In genomic region chr18:22465859-22466602, GRCh38 we compare ENCODE assay signal across 10 cellular contexts. TPM values are rescaled to one million over a fixed set of nuclear protein-coding genes. Genes with fewer than 3 reads are reported as not detected.
DNase-seq lines count a peak whose midpoint lies in the region; ATAC-seq, FAIRE-seq and TF ChIP-seq lines count a peak whose summit lies in the region.
"Had no signal": no experiment of that assay in that cellular context is flagged by ENCODE, and none has a peak within 500 bp of the region (broad histone marks: within the 10 kb centered on the region; RNA-seq: fewer than 3 reads in every experiment).

No MANE protein-coding gene starts in this region.

- TF ChIP-seq EP300 in A549 (IDR thresholded peaks at IDR 0.05): no peak

- H3K27ac ChIP-seq in A549 (peak overlapping the region; percentile 94), lung (ENCODE audit: low read depth in 1 of 2, low read length in 1 of 2) (peak overlapping the region; percentile 64 to 87)
- H3K27ac ChIP-seq: neutrophil had no signal

- H3K27ac Mint-ChIP-seq in activated T-helper 1 cell treated with anti-CD3 and anti-CD28 coated beads, Interleukin-12 subunit alpha, Interleukin-12 subunit beta, Interleukin-2, Interleukin-4 antibody, amounts not matched to agents 30 ng/mL and 10 ng/mL and 1 ng/mL, durations not matched to agents 14 hours and 24 hours and 36 hours: no peak overlapping the region

- intact Hi-C loops in activated T-helper 1 cell treated with anti-CD3 and anti-CD28 coated beads, Interleukin-12 subunit alpha, Interleukin-12 subunit beta, Interleukin-2, Interleukin-4 antibody, amounts not matched to agents 30 ng/mL and 10 ng/mL and 1 ng/mL, durations not matched to agents 14 hours and 24 hours and 36 hours (cut with micrococcal nuclease): no loop called here

- no peak overlapping the region for H3K4me3 Mint-ChIP-seq in activated T-helper 1 cell treated with anti-CD3 and anti-CD28 coated beads, Interleukin-12 subunit alpha, Interleukin-12 subunit beta, Interleukin-2, Interleukin-4 antibody, amounts not matched to agents 30 ng/mL and 10 ng/mL and 1 ng/mL, durations not matched to agents 14 hours and 24 hours and 36 hours

- H3K27me3 ChIP-seq in lung (ENCODE audit: control insufficient read depth, insufficient read depth): no peaks in the 10 kb centered on the region
- H3K27me3 ChIP-seq: neutrophil had no signal

- FAIRE-seq in A549 (lab: Jason Lieb, UNC): no peak
- FAIRE-seq: G401.6 had no signal

- peaks cover 51% of the 10 kb centered on the region for H3K4me1 ChIP-seq in A549
- H3K4me1 ChIP-seq in lung (ENCODE audit: control insufficient read depth in 2 of 2, insufficient read depth in 2 of 2, low read length in 2 of 2): peaks cover 20 to 22% of the 10 kb centered on the region in 2 donors

- peak overlapping the region; percentile 96 for H3K4me2 ChIP-seq in A549

- no peak for TF ChIP-seq RAD21 in A549 (conservative IDR thresholded peaks at IDR 0.05 in 1 of 2, IDR thresholded peaks at IDR 0.05 in 1 of 2)

- no peak for TF ChIP-seq POLR2A in A549 (IDR thresholded peaks at IDR 0.05; ENCODE audit: low read length)

- POLR2A ChIA-PET in A549 (lab: Yijun Ruan, JAX) (interaction anchor here (0.7 to 1.2 kb wide), 4 partner anchors 31 to 297 kb away, joined by 3 to 5 read pairs (median 4); partner anchors contain the start of gene GATA6), GM10248 (lab: Yijun Ruan, JAX) (no interaction called here)

- no peak for TF ChIP-seq CTCF in A549 (IDR thresholded peaks at IDR 0.05)
- TF ChIP-seq CTCF in cardiac fibroblast (IDR thresholded peaks at IDR 0.05; ENCODE audit: low read depth, low read length): no peak
- no peak for TF ChIP-seq CTCF in lung (IDR thresholded peaks at IDR 0.05; ENCODE audit: control extremely low read depth, extremely low read depth)
- no peak for TF ChIP-seq CTCF in GM10248 (IDR thresholded peaks at IDR 0.05; ENCODE audit: control extremely low read depth, extremely low read depth, low read depth, missing control alignments)

- peak; percentile 69 to 91 for DNase-seq in A549 (ENCODE audit: low read depth in 1 of 2, low spot score in 1 of 2)
- DNase-seq in LHCN-M2 (ENCODE audit: low read depth): peak; percentile 49
- DNase-seq in cardiac fibroblast (ENCODE audit: low read depth in 2 of 2): peak; percentile 93 to 98
- DNase-seq in lung (ENCODE audit: low spot score): peak; percentile 58
- no peak for DNase-seq in GM10248 (ENCODE audit: extremely low spot score)
- no peak for DNase-seq in activated CD4-positive, alpha-beta T cell treated with anti-CD3 and anti-CD28 coated beads for 48 hours
- DNase-seq in activated T-helper 1 cell treated with anti-CD3 and anti-CD28 coated beads, Interleukin-12 subunit alpha, Interleukin-12 subunit beta, Interleukin-2, Interleukin-4 antibody, amounts not matched to agents 30 ng/mL and 10 ng/mL and 1 ng/mL, durations not matched to agents 14 hours and 24 hours and 36 hours (ENCODE audit: low spot score): no peak

- H3K9me3 Mint-ChIP-seq in activated T-helper 1 cell treated with anti-CD3 and anti-CD28 coated beads, Interleukin-12 subunit alpha, Interleukin-12 subunit beta, Interleukin-2, Interleukin-4 antibody, amounts not matched to agents 30 ng/mL and 10 ng/mL and 1 ng/mL, durations not matched to agents 14 hours and 24 hours and 36 hours: no peaks in the 10 kb centered on the region

- H3K4me3 ChIP-seq in A549 (peak overlapping the region; percentile 32; the same call in 2 of the 3 replicates), cardiac fibroblast (replicated peaks in 1 of 2; ENCODE audit: low read depth in 2 of 2, low read length in 2 of 2) (peak overlapping the region in 1 of 2 donors; percentile 0), lung (no peak overlapping the region)

- WGBS in A549 (ENCODE audit: missing lambda C conversion rate): 16% methylated on average over 5 of the region's 5 CpGs
- WGBS in lung, 2 donors: 49 to 80% methylated on average over 5 of the region's 5 CpGs

- CTCF ChIA-PET in A549 (lab: Yijun Ruan, JAX): no interaction called here
- CTCF ChIA-PET in GM10248 (lab: Yijun Ruan, JAX): no interaction called here

- H3K36me3 ChIP-seq in lung (ENCODE audit: control insufficient read depth in 2 of 2, insufficient read depth in 2 of 2, low read length in 2 of 2): no peaks in the 10 kb centered on the region
- H3K36me3 ChIP-seq: neutrophil had no signal

- ATAC-seq in A549: peak; percentile 85 to 88
- ATAC-seq in lung (ENCODE audit: insufficient read depth, low FRiP score): peak; percentile 79
- ATAC-seq in GM19397 (IDR thresholded peaks at IDR 0.05; ENCODE audit: unreplicated experiment): no peak

- H3K4me1 Mint-ChIP-seq in activated T-helper 1 cell treated with anti-CD3 and anti-CD28 coated beads, Interleukin-12 subunit alpha, Interleukin-12 subunit beta, Interleukin-2, Interleukin-4 antibody, amounts not matched to agents 30 ng/mL and 10 ng/mL and 1 ng/mL, durations not matched to agents 14 hours and 24 hours and 36 hours (ENCODE audit: low read depth): no peaks in the 10 kb centered on the region

- H3K27me3 Mint-ChIP-seq in activated T-helper 1 cell treated with anti-CD3 and anti-CD28 coated beads, Interleukin-12 subunit alpha, Interleukin-12 subunit beta, Interleukin-2, Interleukin-4 antibody, amounts not matched to agents 30 ng/mL and 10 ng/mL and 1 ng/mL, durations not matched to agents 14 hours and 24 hours and 36 hours (ENCODE audit: insufficient read depth): no peaks in the 10 kb centered on the region

- H3K9me3 ChIP-seq in A549 (peaks cover 9% of the 10 kb centered on the region), lung (ENCODE audit: control insufficient read depth in 2 of 2, insufficient read depth in 1 of 2, low read length in 1 of 2) (peaks cover 0 to under 1% of the 10 kb centered on the region in 2 donors)
- H3K9me3 ChIP-seq: neutrophil had no signal

- no peaks in the 10 kb centered on the region for H3K36me3 Mint-ChIP-seq in activated T-helper 1 cell treated with anti-CD3 and anti-CD28 coated beads, Interleukin-12 subunit alpha, Interleukin-12 subunit beta, Interleukin-2, Interleukin-4 antibody, amounts not matched to agents 30 ng/mL and 10 ng/mL and 1 ng/mL, durations not matched to agents 14 hours and 24 hours and 36 hours (ENCODE audit: low read depth)

TF ChIP-seq in A549, 52 proteins besides CTCF, POLR2A, EP300 and RAD21:
- TF ChIP-seq FOSL2 (IDR thresholded peaks at IDR 0.05) (peak; percentile 53; the same call in 1 of the 2 replicates), FOSL2 (CRISPR knock-in tag; IDR thresholded peaks at IDR 0.05) (peak; percentile 93), NPAS2 (CRISPR knock-in tag; IDR thresholded peaks at IDR 0.05; ENCODE audit: borderline replicate concordance) (no peak), USF2 (IDR thresholded peaks at IDR 0.05) (peak; percentile 85), JUNB (IDR thresholded peaks at IDR 0.05) (peak; percentile 42; the same call in 1 of the 2 replicates), E2F6 (IDR thresholded peaks at IDR 0.05; ENCODE audit: borderline replicate concordance, low read depth) (no peak), GATA3 (IDR thresholded peaks at IDR 0.05; ENCODE audit: borderline replicate concordance) (peak; percentile 62; the same call in 1 of the 2 replicates), BHLHE40 (IDR thresholded peaks at IDR 0.05; ENCODE audit: low read depth, low read length) (0 out of 2 replicates have a peak, but pooled peaks have one; percentile 18), ZC3H11A (IDR thresholded peaks at IDR 0.05) (no peak), EHMT2 (IDR thresholded peaks at IDR 0.05; ENCODE audit: low read depth) (no peak), KDM1A (IDR thresholded peaks at IDR 0.05; ENCODE audit: low read depth) (no peak), MAX (IDR thresholded peaks at IDR 0.05) (peak; percentile 48)

RNA-seq across cellular contexts. Expression of gene CTAGE1, which starts 48.3 kb away (rescaled TPM):
- 0.01 and 0.03 TPM in 2 replicates for polyA plus RNA-seq in A549 (2011; rRNA removed)
- polyA plus RNA-seq in A549 (2012; cell fraction: cytosol; rRNA removed): not detected in 2 replicates
- not detected in 2 replicates for polyA plus RNA-seq in A549 (2012; cell fraction: nucleus; rRNA removed)
- polyA plus RNA-seq in A549 (2017; fragmentation: RNase III; extraction: RNeasy Plus Mini Kit Qiagen cat#74134 plus additional on column Dnase treatment): 0.03 TPM in 1 of 3 replicates, not detected in the others
- polyA minus RNA-seq in A549 (2011; rRNA and poly(A)+ RNA removed): 0.05 TPM in 1 of 2 replicates, not detected in the other
- total RNA-seq in LHCN-M2 (2014; rRNA removed): not detected in 2 replicates
- polyA plus RNA-seq in LHCN-M2 (2012): not detected
- total RNA-seq in lung: under 1 TPM in 1 of 2 donors, not detected in 1; 0.06 TPM
- polyA plus RNA-seq in lung: not detected
- not detected in 2 replicates for total RNA-seq in activated T-helper 1 cell treated with anti-CD3 and anti-CD28 coated beads, Interleukin-12 subunit alpha, Interleukin-12 subunit beta, Interleukin-2, Interleukin-4 antibody, amounts not matched to agents 30 ng/mL and 10 ng/mL and 1 ng/mL, durations not matched to agents 14 hours and 24 hours and 36 hours

Comparison
In these comparisons a context has a peak if more than half of its experiments do, and no peak if none do; other contexts are left out.
1. DNase-seq: peak in A549 (2 of 2), LHCN-M2 (single experiment), cardiac fibroblast (2 of 2) and lung (single experiment); none in GM10248 (single experiment), activated CD4-positive, alpha-beta T cell treated with anti-CD3 and anti-CD28 coated beads for 48 hours (single experiment) and activated T-helper 1 cell treated with anti-CD3 and anti-CD28 coated beads, Interleukin-12 subunit alpha, Interleukin-12 subunit beta, Interleukin-2, Interleukin-4 antibody, amounts not matched to agents 30 ng/mL and 10 ng/mL and 1 ng/mL, durations not matched to agents 14 hours and 24 hours and 36 hours (single experiment).